18 cellular contexts compared by ENCODE assay signal in genomic region chr5:71862661-71863060, GRCh38.
DNase-seq lines count a peak whose midpoint lies in the region; FAIRE-seq and TF ChIP-seq lines count a peak whose summit lies in the region.
"Had no signal": no experiment of that assay in that cellular context is flagged by ENCODE, and none has a peak within 500 bp of the region (broad histone marks: within the 10 kb centered on the region; RNA-seq: fewer than 3 reads in every experiment).

No MANE protein-coding gene starts in this region.

- H3K9me3 ChIP-seq in adipocyte (ENCODE audit: control insufficient read depth, low read length) (peaks cover 10% of the 10 kb centered on the region), keratinocyte (ENCODE audit: control insufficient read depth, low read depth, low read length) (no peaks in the 10 kb centered on the region)
- H3K9me3 ChIP-seq: HAP-1, SJSA1 had no signal

- H3K27me3 ChIP-seq in adipocyte (replicated peaks; ENCODE audit: control insufficient read depth, insufficient read depth, low read length) (peaks cover 32% of the 10 kb centered on the region), keratinocyte (ENCODE audit: control insufficient read depth, extremely low read depth, insufficient read depth, low read length) (no peaks in the 10 kb centered on the region)
- H3K27me3 ChIP-seq: SJSA1 had no signal

- peaks cover 4% of the 10 kb centered on the region for H3K27me3 Mint-ChIP-seq in activated CD4-positive, alpha-beta T cell treated with anti-CD3 and anti-CD28 coated beads, Interleukin-2, amount 10 ng/mL, durations not matched to agents 24 days and 14 days

- intact Hi-C loops in activated CD4-positive, alpha-beta T cell treated with anti-CD3 and anti-CD28 coated beads, Interleukin-2, amount 10 ng/mL, durations not matched to agents 24 days and 14 days (cut with micrococcal nuclease) = no loop called here

- no peaks in the 10 kb centered on the region for H3K79me2 ChIP-seq in keratinocyte (ENCODE audit: control insufficient read depth, insufficient read depth, low read length)

- H3K4me2 ChIP-seq in keratinocyte (ENCODE audit: control insufficient read depth, extremely low read depth, insufficient read depth, low read depth, low read length) = no peak overlapping the region

- no peaks in the 10 kb centered on the region for H3K9me1 ChIP-seq in keratinocyte (ENCODE audit: control insufficient read depth, extremely low read depth, insufficient read depth, low read length)

- H3K27ac Mint-ChIP-seq in activated CD4-positive, alpha-beta T cell treated with anti-CD3 and anti-CD28 coated beads, Interleukin-2, amount 10 ng/mL, durations not matched to agents 24 days and 14 days = no peak overlapping the region
- H3K27ac Mint-ChIP-seq: B cell had no signal

- H3K27ac ChIP-seq in 22Rv1 (peak overlapping the region; percentile 9), keratinocyte (ENCODE audit: control insufficient read depth, insufficient read depth, low read length) (no peak overlapping the region)
- H3K27ac ChIP-seq: RWPE1, SJSA1 had no signal

- H4K20me1 ChIP-seq in keratinocyte (ENCODE audit: control insufficient read depth, extremely low read depth, insufficient read depth, low read length) = no peaks in the 10 kb centered on the region

- no peak overlapping the region for H3K4me3 Mint-ChIP-seq in activated CD4-positive, alpha-beta T cell treated with anti-CD3 and anti-CD28 coated beads, Interleukin-2, amount 10 ng/mL, durations not matched to agents 24 days and 14 days
- H3K4me3 Mint-ChIP-seq: B cell; CD4-positive, CD25-positive, alpha-beta regulatory T cell had no signal

- peak; percentile 8 for DNase-seq in EH (ENCODE audit: low read depth)
- DNase-seq in adipocyte (ENCODE audit: low read depth) = peak; percentile 47
- DNase-seq in keratinocyte (ENCODE audit: low read depth, low spot score) = no peak
- DNase-seq in activated CD4-positive, alpha-beta T cell treated with anti-CD3 and anti-CD28 coated beads, Interleukin-2, amount 10 ng/mL, durations not matched to agents 24 days and 14 days = no peak
- no peak for DNase-seq in medulla oblongata (ENCODE audit: extremely low spot score)
- no peak for DNase-seq in iPS-NIHi11 (ENCODE audit: low spot score)
- DNase-seq: ACHN; CD4-positive, CD25-positive, alpha-beta regulatory T cell; DND-41; NCI-H187 treated with DMSO at 0.1 percent for 48 hours; NCI-H774; PC-3 had no signal

- no peak overlapping the region for H3K9ac ChIP-seq in adipocyte (ENCODE audit: low read length)
- H3K9ac ChIP-seq in keratinocyte (ENCODE audit: control insufficient read depth, extremely low read depth, insufficient read depth, low read length) = no peak overlapping the region

- H3K4me3 ChIP-seq in adipocyte (ENCODE audit: low read length) = no peak overlapping the region
- H3K4me3 ChIP-seq in keratinocyte (ENCODE audit: control insufficient read depth in 2 of 3, extremely low read depth in 1 of 3, insufficient read depth in 2 of 3, low read depth in 1 of 3, low read length in 3 of 3) = no peak overlapping the region
- H3K4me3 ChIP-seq: HAP-1, SJSA1 had no signal

- H3K36me3 ChIP-seq in adipocyte (ENCODE audit: control insufficient read depth, insufficient read depth, low read length, severe bottlenecking) (no peaks in the 10 kb centered on the region), keratinocyte (ENCODE audit: control insufficient read depth in 2 of 2, extremely low read depth in 1 of 2, insufficient read depth in 2 of 2, low read length in 2 of 2) (no peaks in the 10 kb centered on the region)
- H3K36me3 ChIP-seq: HAP-1, SJSA1 had no signal

- peaks cover 4% of the 10 kb centered on the region for H3K9me3 Mint-ChIP-seq in activated CD4-positive, alpha-beta T cell treated with anti-CD3 and anti-CD28 coated beads, Interleukin-2, amount 10 ng/mL, durations not matched to agents 24 days and 14 days

- H3K4me1 Mint-ChIP-seq in activated CD4-positive, alpha-beta T cell treated with anti-CD3 and anti-CD28 coated beads, Interleukin-2, amount 10 ng/mL, durations not matched to agents 24 days and 14 days = no peaks in the 10 kb centered on the region
- H3K4me1 Mint-ChIP-seq: B cell; CD4-positive, CD25-positive, alpha-beta regulatory T cell had no signal

- H2AFZ ChIP-seq in keratinocyte (ENCODE audit: control insufficient read depth, low read length) = no peak overlapping the region

- FAIRE-seq in keratinocyte (lab: Jason Lieb, UNC) = peak; percentile 69
- FAIRE-seq: GM12892 had no signal

- dilution Hi-C loops in keratinocyte (cut with MboI; ENCODE audit: extremely low pct_ligation_motif_present, low sequenced_read_pairs) = no loop called here

- H3K4me1 ChIP-seq in adipocyte (ENCODE audit: control insufficient read depth, insufficient read depth, low read length) (peaks cover 8% of the 10 kb centered on the region), keratinocyte (ENCODE audit: control insufficient read depth, extremely low read depth, insufficient read depth, low read length) (peaks cover 13% of the 10 kb centered on the region)
- H3K4me1 ChIP-seq: HAP-1 had no signal

- no peak for TF ChIP-seq CTCF in 22Rv1 (IDR thresholded peaks at IDR 0.05)
- no peak for TF ChIP-seq CTCF in keratinocyte (optimal IDR thresholded peaks at IDR 0.05 in 1 of 3, IDR thresholded peaks at IDR 0.05 in 1 of 3, conservative IDR thresholded peaks at IDR 0.05 in 1 of 3; ENCODE audit: extremely low read depth in 1 of 3, insufficient read depth in 2 of 3, low read length in 3 of 3)

- H3K36me3 Mint-ChIP-seq in activated CD4-positive, alpha-beta T cell treated with anti-CD3 and anti-CD28 coated beads, Interleukin-2, amount 10 ng/mL, durations not matched to agents 24 days and 14 days (ENCODE audit: low read depth) = no peaks in the 10 kb centered on the region
- H3K36me3 Mint-ChIP-seq: CD4-positive, CD25-positive, alpha-beta regulatory T cell had no signal

Comparison
In these comparisons a context has a peak if more than half of its experiments do, and no peak if none do; other contexts are left out.
1. DNase-seq: peak in EH (single experiment) and adipocyte (single experiment); none in keratinocyte (single experiment), activated CD4-positive, alpha-beta T cell treated with anti-CD3 and anti-CD28 coated beads, Interleukin-2, amount 10 ng/mL, durations not matched to agents 24 days and 14 days (single experiment), medulla oblongata (single experiment) and iPS-NIHi11 (single experiment).